ENCODE assay signal across 9 cellular contexts in genomic region chr2:211451642-211452041, GRCh38.
"Had no signal": no experiment of that assay in that cellular context is flagged by ENCODE, and none has a peak within 500 bp of the region (broad histone marks: within the 10 kb centered on the region; RNA-seq: fewer than 3 reads in every experiment).

No MANE protein-coding gene starts in this region.

- H3K4me2 ChIP-seq: GM23338 had no signal

- DNase-seq: GM23248, GOT3, H7, H9, HCEC 1CT, HFFc6 had no signal

- ATAC-seq: GM23338, HCT116 had no signal

- H3K4me3 ChIP-seq: GM23248, GM23338, HAP-1 had no signal

- H3K36me3 ChIP-seq: HAP-1 had no signal

- H2AFZ ChIP-seq: GM23248, GM23338 had no signal

- H3K9me3 ChIP-seq: HAP-1 had no signal

- H3K9ac ChIP-seq: GM23248 had no signal

- H3K27ac ChIP-seq: GM23248 had no signal
